Comparison of ENCODE assay signal across 11 cellular contexts in the genomic region with DNA sequence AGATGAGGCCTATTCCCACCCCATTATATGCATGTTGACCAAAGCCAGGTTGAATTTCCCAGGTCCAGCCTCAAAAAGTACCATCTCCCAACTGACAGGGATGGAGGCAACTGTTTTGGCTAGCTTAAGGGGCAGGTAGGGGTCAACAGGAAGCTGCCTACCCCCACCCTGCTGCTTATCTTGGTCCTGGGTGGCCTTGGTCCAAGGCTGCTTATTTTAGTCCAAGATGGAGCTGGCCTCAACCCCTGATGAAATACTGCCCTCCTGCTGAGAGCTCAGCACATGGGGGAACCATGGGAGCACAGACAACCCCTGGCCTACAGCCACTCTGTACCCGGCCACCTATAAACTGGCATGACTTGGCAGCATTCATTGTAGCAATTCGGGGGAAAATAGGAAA.
"Had no signal": no experiment of that assay in that cellular context is flagged by ENCODE, and none has a peak within 500 bp of the region (broad histone marks: within the 10 kb centered on the region; RNA-seq: fewer than 3 reads in every experiment).

No MANE protein-coding gene starts in this region.

- H3K4me1 Mint-ChIP-seq: WTC11 had no signal

- H3K36me3 Mint-ChIP-seq: neural progenitor cell, WTC11 had no signal

- ATAC-seq: gastroesophageal sphincter, left ventricle myocardium superior, WTC11 had no signal

- H3K27ac Mint-ChIP-seq: activated CD4-positive, alpha-beta T cell treated with anti-CD3 and anti-CD28 coated beads, Interleukin-2, amount 10 ng/mL, durations not matched to agents 24 days and 14 days; WTC11 had no signal

- H3K9me3 Mint-ChIP-seq: activated CD4-positive, alpha-beta T cell treated with anti-CD3 and anti-CD28 coated beads, Interleukin-2, amount 10 ng/mL, durations not matched to agents 24 days and 14 days had no signal

- H3K4me3 Mint-ChIP-seq: activated CD4-positive, alpha-beta T cell treated with anti-CD3 and anti-CD28 coated beads, Interleukin-2, amount 10 ng/mL, durations not matched to agents 24 days and 14 days; neural progenitor cell; WTC11 had no signal

- DNase-seq: activated CD4-positive, alpha-beta T cell treated with anti-CD3 and anti-CD28 coated beads, Interleukin-2, amount 10 ng/mL, durations not matched to agents 24 days and 14 days; activated naive CD4-positive, alpha-beta T cell; effector CD4-positive, alpha-beta T cell; left ventricle myocardium superior; mesendoderm; stimulated activated naive CD4-positive, alpha-beta T cell; T1000; testis had no signal
